Comparison of ENCODE assay signal across 8 cellular contexts in genomic region chr4:102868153-102868781, GRCh38. TPM values are rescaled to one million over a fixed set of nuclear protein-coding genes. Genes with fewer than 3 reads are reported as not detected.
A peak's percentile ranks its signal among the peaks of the same experiment; 100 is the strongest.
DNase-seq lines count a peak whose midpoint lies in the region; ATAC-seq, FAIRE-seq and TF ChIP-seq lines count a peak whose summit lies in the region.

No MANE protein-coding gene starts in this region.

- TF ChIP-seq CTCF in OCI-LY7 (conservative IDR thresholded peaks at IDR 0.05; ENCODE audit: low read length) (no peak), breast epithelium (IDR thresholded peaks at IDR 0.05) (no peak)

- H3K23ac ChIP-seq in mesenchymal stem cell (ENCODE audit: low read length in 2 of 2), result no peak overlapping the region

- peak; percentile 26 for DNase-seq in OCI-LY7 (ENCODE audit: low spot score)
- DNase-seq in breast epithelium (ENCODE audit: low spot score in 2 of 2), result peak in 1 of 2 donors; percentile 21
- DNase-seq in mesenchymal stem cell, result no peak
- DNase-seq in stromal cell of bone marrow (ENCODE audit: low read depth), result peak; percentile 6
- no peak for DNase-seq in HTR-8/SVneo (ENCODE audit: insufficient read length, low spot score)
- no peak for DNase-seq in midbrain (lab: John Stamatoyannopoulos, UW)
- no peak for DNase-seq in GOT3 (lab: John Stamatoyannopoulos, UW)

- H2AFZ ChIP-seq in OCI-LY7 (ENCODE audit: low read length) (peak overlapping the region; percentile 53; the same call in 1 of the 2 replicates), mesenchymal stem cell (ENCODE audit: low read depth, low read length) (peak overlapping the region; percentile 76)

- H3K36me3 ChIP-seq in OCI-LY7 (ENCODE audit: insufficient read depth, low read length) (peaks cover 38% of the 10 kb centered on the region), breast epithelium (no peaks in the 10 kb centered on the region), mesenchymal stem cell (ENCODE audit: control insufficient read depth in 1 of 2, insufficient read depth in 2 of 2, low read depth in 1 of 2, low read length in 2 of 2) (peaks cover 2 to 4% of the 10 kb centered on the region in 2 experiments)

- H3K4me2 ChIP-seq in OCI-LY7 (ENCODE audit: low read length), result peak overlapping the region; percentile 86
- H3K4me2 ChIP-seq in mesenchymal stem cell (ENCODE audit: low read length, poor library complexity, severe bottlenecking), result peak overlapping the region; percentile 96

- H3K9me2 ChIP-seq in OCI-LY7 (ENCODE audit: insufficient read depth, low read length), result no peaks in the 10 kb centered on the region

- TSS peak; percentile 66 for BruUV-seq in OCI-LY7 (replicated peaks; lab: Mats Ljungman, UMichigan)

- TF ChIP-seq POLR2A in breast epithelium (IDR thresholded peaks at IDR 0.05), result peak; percentile 27

- no peaks in the 10 kb centered on the region for H4K20me1 ChIP-seq in OCI-LY7 (ENCODE audit: insufficient read depth, low read length)

- POLR2A ChIA-PET in OCI-LY7 (lab: Charles Lee), result interaction anchor here (0.6 to 7.1 kb wide), 15 partner anchors 9 to 524 kb away, joined by 3 to 116 read pairs (median 4); partner anchors contain the start of gene UBE2D3

- intact Hi-C loops in OCI-LY7 (cut with micrococcal nuclease; ENCODE audit: unreplicated experiment) (loop anchor here (1.0 to 5.0 kb wide), 5 partner anchors 40 to 521 kb away; partner anchors contain the start of genes MANBA, SLC39A8 and SLC9B2), breast epithelium (cut with DNase I; ENCODE audit: low total_unique reads) (no loop called here)

- no peak overlapping the region for H2AK5ac ChIP-seq in mesenchymal stem cell (ENCODE audit: low read length, severe bottlenecking)

- H3K27ac ChIP-seq in OCI-LY7 (ENCODE audit: low read depth, low read length, poor library complexity, severe bottlenecking) (peak overlapping the region; percentile 94), breast epithelium (peak overlapping the region; percentile 97 to 98), mesenchymal stem cell (ENCODE audit: low read length, poor library complexity, severe bottlenecking) (peak overlapping the region; percentile 76)

- H3K9ac ChIP-seq in mesenchymal stem cell (ENCODE audit: low read length), result peak overlapping the region; percentile 95

- peaks cover 8% of the 10 kb centered on the region for H3K79me1 ChIP-seq in mesenchymal stem cell (replicated peaks; ENCODE audit: low read length, poor library complexity, severe bottlenecking)

- H3K79me2 ChIP-seq in OCI-LY7 (ENCODE audit: insufficient read depth, low read depth, low read length), result peaks cover 92% of the 10 kb centered on the region

- 60% methylated on average over 23 of the region's 23 CpGs for WGBS in mesenchymal stem cell

- peak; percentile 46 for ATAC-seq in GM19438 (IDR thresholded peaks at IDR 0.05; ENCODE audit: low read depth, unreplicated experiment)

- H2BK12ac ChIP-seq in mesenchymal stem cell (ENCODE audit: low read length in 2 of 2), result no peak overlapping the region

- H4K91ac ChIP-seq in mesenchymal stem cell (ENCODE audit: low read length), result no peak overlapping the region

- FAIRE-seq in HTR-8/SVneo (lab: Jason Lieb, UNC), result no peak

- H3K18ac ChIP-seq in mesenchymal stem cell (ENCODE audit: low read depth in 1 of 2, low read length in 2 of 2), result peak overlapping the region; percentile 69 to 78

- H2BK5ac ChIP-seq in mesenchymal stem cell (ENCODE audit: low read depth, low read length, poor library complexity, severe bottlenecking), result no peak overlapping the region

- H3K27me3 ChIP-seq in breast epithelium, result no peaks in the 10 kb centered on the region
- H3K27me3 ChIP-seq in mesenchymal stem cell (ENCODE audit: control insufficient read depth in 1 of 2, insufficient read depth in 1 of 2, low read length in 2 of 2), result no peaks in the 10 kb centered on the region

- peak overlapping the region in 1 of 2 experiments; percentile 88 for H3K4ac ChIP-seq in mesenchymal stem cell (ENCODE audit: low read depth in 1 of 2, low read length in 2 of 2)

- H3K4me3 ChIP-seq in OCI-LY7 (ENCODE audit: low read depth, low read length, poor library complexity, severe bottlenecking) (peak overlapping the region; percentile 74), breast epithelium (peak overlapping the region; percentile 63 to 77 (median 75)), mesenchymal stem cell (ENCODE audit: insufficient read depth in 1 of 2, low read depth in 1 of 2, low read length in 2 of 2) (peak overlapping the region; percentile 84 to 92)

- no peak overlapping the region for H2BK120ac ChIP-seq in mesenchymal stem cell (ENCODE audit: low read depth, low read length)

- H3K4me1 ChIP-seq in OCI-LY7 (ENCODE audit: insufficient read depth, low read length, poor library complexity, severe bottlenecking), result peaks cover 41% of the 10 kb centered on the region
- H3K4me1 ChIP-seq in breast epithelium, result no peaks in the 10 kb centered on the region
- peaks cover 7% of the 10 kb centered on the region for H3K4me1 ChIP-seq in mesenchymal stem cell (ENCODE audit: control insufficient read depth, insufficient read depth, low read depth, low read length)

- CTCF ChIA-PET in OCI-LY7 (lab: Charles Lee; ENCODE audit: unreplicated experiment), result interaction anchor here (1.1 to 1.8 kb wide), 2 partner anchors 16 to 40 kb away, joined by 3 to 7 read pairs; no protein-coding TSS in a partner anchor

- no peak overlapping the region for H4K8ac ChIP-seq in mesenchymal stem cell (ENCODE audit: low read length)

- H3K9me3 ChIP-seq in OCI-LY7 (ENCODE audit: low read length), result 0 out of 2 replicates have a peak, but pooled peaks cover 9% of the 10 kb centered on the region
- no peaks in the 10 kb centered on the region for H3K9me3 ChIP-seq in breast epithelium
- H3K9me3 ChIP-seq in mesenchymal stem cell (ENCODE audit: control insufficient read depth, low read length), result no peaks in the 10 kb centered on the region

- H2BK15ac ChIP-seq in mesenchymal stem cell (ENCODE audit: low read depth, poor library complexity, severe bottlenecking), result no peak overlapping the region

- peak overlapping the region in 1 of 2 experiments; percentile 41 for H3K14ac ChIP-seq in mesenchymal stem cell (ENCODE audit: low read length in 2 of 2)

RNA-seq across cellular contexts. Expression of gene CISD2, which starts 0.5 kb away (rescaled TPM):
- total RNA-seq in OCI-LY7 (2014; rRNA removed; shearing (Covaris generic)), result 37.6 and 41.1 TPM in 2 replicates
- total RNA-seq in OCI-LY7 (2022) (32.8 and 34.6 TPM in 2 replicates), breast epithelium (10 to 100 TPM in 2 of 3 donors, 1 to 10 TPM in 1; 9.0 to 23.9 (median 17.4) TPM)
- 39.9 TPM for polyA plus RNA-seq in mesenchymal stem cell (2013, experiment 1 of 2)
- polyA plus RNA-seq in mesenchymal stem cell (2013, experiment 2 of 2), result 43.0 TPM

RNA-seq across cellular contexts. Expression of gene UBE2D3, which starts 40.9 kb away (rescaled TPM):
- 363 and 374 TPM in 2 replicates for total RNA-seq in OCI-LY7 (2014; rRNA removed; shearing (Covaris generic))
- total RNA-seq in OCI-LY7 (2022) (347 and 355 TPM in 2 replicates), breast epithelium (100 to 1,000 TPM; 374 to 405 (median 392) TPM)
- 603 TPM for polyA plus RNA-seq in mesenchymal stem cell (2013, experiment 1 of 2)
- polyA plus RNA-seq in mesenchymal stem cell (2013, experiment 2 of 2), result 627 TPM

Comparison
In these comparisons a context has a peak if more than half of its experiments do, and no peak if none do; other contexts are left out.
1. DNase-seq: peak in OCI-LY7 (single experiment) and stromal cell of bone marrow (single experiment); none in mesenchymal stem cell (single experiment), HTR-8/SVneo (single experiment), midbrain (single experiment) and GOT3 (single experiment).
2. Peak in every context shown above with its lines, with median percentiles within 50 percentile points of each other: H3K27ac ChIP-seq and H3K4me3 ChIP-seq.